ENCODE assay signal across 18 cellular contexts in genomic region chr2:101718479-101718878, GRCh38. TPM values are rescaled to one million over a fixed set of nuclear protein-coding genes. Genes with fewer than 3 reads are reported as not detected.
DNase-seq lines count a peak whose midpoint lies in the region; ATAC-seq and TF ChIP-seq lines count a peak whose summit lies in the region.
"Had no signal": no experiment of that assay in that cellular context is flagged by ENCODE, and none has a peak within 500 bp of the region (broad histone marks: within the 10 kb centered on the region; RNA-seq: fewer than 3 reads in every experiment).

No MANE protein-coding gene starts in this region.

- DNase-seq in activated naive CD4-positive, alpha-beta T cell treated with anti-CD3 and anti-CD28 coated beads, Interleukin-2, amount 10 ng/mL, durations not matched to agents 7 days and 5 days: no peak
- DNase-seq in activated naive CD4-positive, alpha-beta T cell treated with anti-CD3 and anti-CD28 coated beads, Interleukin-2, amount 50 U/mL, for 16 hours: no peak
- DNase-seq in RWPE2 (ENCODE audit: low spot score) (no peak), colonic mucosa (no peak), ascending aorta (ENCODE audit: low spot score in 2 of 2) (no peak), NCI-H2196 treated with DMSO at 0.1 percent for 48 hours (lab: John Stamatoyannopoulos, UW; ENCODE audit: unreplicated experiment) (no peak), HuH-7.5 (ENCODE audit: low spot score) (no peak)
- no peak for DNase-seq in stimulated activated effector memory CD8-positive, alpha-beta T cell treated with anti-CD3 and anti-CD28 coated beads, Interleukin-12 subunit alpha, Interleukin-12 subunit beta, amount 100 ng/mL, for 72 hours (ENCODE audit: low spot score in 2 of 2)
- DNase-seq: DMS 273 treated with DMSO at 0.1 percent for 48 hours; effector CD4-positive, alpha-beta T cell; GOT3; lower lobe of right lung; NCI-H1930; NCI-H510A; right cardiac atrium had no signal

- H3K4me3 ChIP-seq in RWPE2 (ENCODE audit: severe bottlenecking) (no peak overlapping the region), colonic mucosa (no peak overlapping the region), ascending aorta (no peak overlapping the region)
- H3K4me3 ChIP-seq: breast epithelium, lower lobe of right lung, neural progenitor cell had no signal

- no peak overlapping the region for H3K9ac ChIP-seq in colonic mucosa (ENCODE audit: low read depth in 2 of 2, low read length in 2 of 2)
- H3K9ac ChIP-seq: neural progenitor cell had no signal

- CTCF ChIA-PET in activated naive CD4-positive, alpha-beta T cell treated with anti-CD3 and anti-CD28 coated beads, Interleukin-2, amount 10 ng/mL, durations not matched to agents 7 days and 5 days (lab: Charles Lee): interaction anchor here (1.0 to 1.9 kb wide), 9 partner anchors 8 to 275 kb away, joined by 3 to 6 read pairs (median 4); no protein-coding TSS in a partner anchor

- intact Hi-C loops in colonic mucosa (cut with DNase I) (no loop called here), ascending aorta (cut with DNase I) (no loop called here)

- H3K36me3 ChIP-seq in RWPE2 (ENCODE audit: low read depth): peaks cover 13% of the 10 kb centered on the region
- no peaks in the 10 kb centered on the region for H3K36me3 ChIP-seq in colonic mucosa
- no peaks in the 10 kb centered on the region for H3K36me3 ChIP-seq in ascending aorta
- H3K36me3 ChIP-seq: breast epithelium, lower lobe of right lung, neural progenitor cell had no signal

- no peak overlapping the region for H3K4me3 Mint-ChIP-seq in activated naive CD4-positive, alpha-beta T cell treated with anti-CD3 and anti-CD28 coated beads, Interleukin-2, amount 10 ng/mL, durations not matched to agents 7 days and 5 days
- H3K4me3 Mint-ChIP-seq in stimulated activated effector memory CD8-positive, alpha-beta T cell treated with anti-CD3 and anti-CD28 coated beads, Interleukin-12 subunit alpha, Interleukin-12 subunit beta, amount 100 ng/mL, for 72 hours: peak overlapping the region; percentile 55
- H3K4me3 Mint-ChIP-seq: neural progenitor cell had no signal

- H3K4me1 ChIP-seq in RWPE2 (ENCODE audit: insufficient read depth, poor library complexity, severe bottlenecking) (peaks cover 11% of the 10 kb centered on the region), colonic mucosa (no peaks in the 10 kb centered on the region), ascending aorta (peaks cover 0 to 15% of the 10 kb centered on the region in 2 donors)

- no peaks in the 10 kb centered on the region for H3K27me3 ChIP-seq in RWPE2 (ENCODE audit: insufficient read depth, poor library complexity, severe bottlenecking)
- no peaks in the 10 kb centered on the region for H3K27me3 ChIP-seq in colonic mucosa
- no peaks in the 10 kb centered on the region for H3K27me3 ChIP-seq in ascending aorta
- H3K27me3 ChIP-seq: breast epithelium, foreskin keratinocyte, neural progenitor cell had no signal

- no peak for ATAC-seq in RWPE2 (ENCODE audit: low read depth)
- no peak for ATAC-seq in stimulated activated effector memory CD8-positive, alpha-beta T cell treated with anti-CD3 and anti-CD28 coated beads, Interleukin-12 subunit alpha, Interleukin-12 subunit beta, amount 100 ng/mL, for 72 hours
- ATAC-seq: right cardiac atrium had no signal

- H3K4me1 Mint-ChIP-seq in activated naive CD4-positive, alpha-beta T cell treated with anti-CD3 and anti-CD28 coated beads, Interleukin-2, amount 10 ng/mL, durations not matched to agents 7 days and 5 days: peaks cover 89% of the 10 kb centered on the region
- H3K4me1 Mint-ChIP-seq in stimulated activated effector memory CD8-positive, alpha-beta T cell treated with anti-CD3 and anti-CD28 coated beads, Interleukin-12 subunit alpha, Interleukin-12 subunit beta, amount 100 ng/mL, for 72 hours: peaks cover 78% of the 10 kb centered on the region
- H3K4me1 Mint-ChIP-seq: neural progenitor cell had no signal

- H3K36me3 Mint-ChIP-seq in activated naive CD4-positive, alpha-beta T cell treated with anti-CD3 and anti-CD28 coated beads, Interleukin-2, amount 10 ng/mL, durations not matched to agents 7 days and 5 days: peaks cover 67% of the 10 kb centered on the region
- H3K36me3 Mint-ChIP-seq in stimulated activated effector memory CD8-positive, alpha-beta T cell treated with anti-CD3 and anti-CD28 coated beads, Interleukin-12 subunit alpha, Interleukin-12 subunit beta, amount 100 ng/mL, for 72 hours: peaks cover 12% of the 10 kb centered on the region

- H3K9me3 ChIP-seq in RWPE2 (ENCODE audit: severe bottlenecking) (no peaks in the 10 kb centered on the region), colonic mucosa (no peaks in the 10 kb centered on the region), ascending aorta (no peaks in the 10 kb centered on the region)
- H3K9me3 ChIP-seq: breast epithelium, lower lobe of right lung had no signal

- TF ChIP-seq CTCF in RWPE2 (IDR thresholded peaks at IDR 0.05; ENCODE audit: poor library complexity, severe bottlenecking) (no peak), colonic mucosa (IDR thresholded peaks at IDR 0.05) (no peak), ascending aorta (IDR thresholded peaks at IDR 0.05) (no peak)

- H3K27me3 Mint-ChIP-seq in activated naive CD4-positive, alpha-beta T cell treated with anti-CD3 and anti-CD28 coated beads, Interleukin-2, amount 10 ng/mL, durations not matched to agents 7 days and 5 days: no peaks in the 10 kb centered on the region

- H3K27ac ChIP-seq in RWPE2 (ENCODE audit: poor library complexity, severe bottlenecking) (peak overlapping the region; percentile 37), colonic mucosa (peak overlapping the region; percentile 13), ascending aorta (no peak overlapping the region)
- H3K27ac ChIP-seq: breast epithelium, foreskin keratinocyte, lower lobe of right lung, neural progenitor cell had no signal

- H3K27ac Mint-ChIP-seq in activated naive CD4-positive, alpha-beta T cell treated with anti-CD3 and anti-CD28 coated beads, Interleukin-2, amount 10 ng/mL, durations not matched to agents 7 days and 5 days: peak overlapping the region; percentile 92
- peak overlapping the region; percentile 90 for H3K27ac Mint-ChIP-seq in stimulated activated effector memory CD8-positive, alpha-beta T cell treated with anti-CD3 and anti-CD28 coated beads, Interleukin-12 subunit alpha, Interleukin-12 subunit beta, amount 100 ng/mL, for 72 hours
- H3K27ac Mint-ChIP-seq: neural progenitor cell had no signal

- H3K9me3 Mint-ChIP-seq in activated naive CD4-positive, alpha-beta T cell treated with anti-CD3 and anti-CD28 coated beads, Interleukin-2, amount 10 ng/mL, durations not matched to agents 7 days and 5 days: peaks cover 13% of the 10 kb centered on the region
- H3K9me3 Mint-ChIP-seq in stimulated activated effector memory CD8-positive, alpha-beta T cell treated with anti-CD3 and anti-CD28 coated beads, Interleukin-12 subunit alpha, Interleukin-12 subunit beta, amount 100 ng/mL, for 72 hours: peaks cover 3% of the 10 kb centered on the region

RNA-seq across cellular contexts. Expression of gene MAP4K4, which starts 21.0 kb away (rescaled TPM):
- total RNA-seq in colonic mucosa (10 to 100 TPM; 26.8 to 30.7 TPM), ascending aorta (48.0 TPM)

Comparison
In these comparisons a context has a peak if more than half of its experiments do, and no peak if none do; other contexts are left out.
1. H3K27ac ChIP-seq: peak in RWPE2 (single experiment) and colonic mucosa (single experiment); none in ascending aorta (0 of 2).